In the genomic region with DNA sequence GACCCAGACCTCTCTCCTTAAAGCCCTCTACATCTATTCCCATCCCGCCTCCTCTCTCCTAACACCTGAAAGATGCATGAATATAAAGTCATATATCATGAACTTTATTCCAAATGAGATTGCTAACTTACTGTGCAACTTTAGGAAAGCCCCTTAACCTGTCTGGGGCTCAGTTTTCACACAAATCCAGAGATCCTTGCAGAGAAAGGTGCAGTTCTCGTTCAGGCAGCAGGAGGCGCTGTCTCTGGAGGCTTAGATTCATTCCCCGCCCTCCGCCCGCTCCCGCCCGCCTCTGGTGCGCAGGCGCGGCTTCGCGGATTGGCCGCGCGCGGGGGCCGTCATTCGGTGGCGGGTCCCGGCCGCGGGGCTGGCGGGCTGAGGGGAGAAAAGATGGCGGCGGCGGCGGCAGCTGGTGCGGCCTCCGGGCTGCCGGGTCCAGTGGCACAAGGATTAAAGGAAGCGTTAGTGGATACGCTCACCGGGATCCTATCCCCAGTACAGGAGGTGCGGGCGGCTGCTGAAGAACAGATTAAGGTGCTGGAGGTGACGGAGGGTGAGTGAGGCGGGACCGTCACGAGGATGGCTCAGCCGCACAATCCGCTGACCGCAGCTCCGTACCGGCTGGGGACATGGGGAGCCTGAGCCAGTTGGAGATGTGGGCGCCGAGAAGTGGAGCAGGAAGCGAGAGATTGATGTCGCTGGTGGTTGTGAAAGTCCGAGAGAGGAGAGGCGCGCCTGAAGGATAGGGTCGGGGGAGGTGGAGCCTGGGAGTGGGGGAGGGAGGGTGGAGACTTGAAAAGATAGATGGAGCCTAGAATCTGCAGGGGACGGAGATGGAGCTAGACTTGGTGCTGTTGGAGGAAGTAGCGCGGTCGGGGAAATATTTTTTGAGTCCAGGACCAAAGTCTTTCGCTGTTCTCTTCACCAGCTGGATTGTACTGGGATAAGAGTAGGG, we compare ENCODE assay signal across 8 cellular contexts. TPM values are rescaled to one million over a fixed set of nuclear protein-coding genes. Genes with fewer than 3 reads are reported as not detected.
DNase-seq lines count a peak whose midpoint lies in the region; TF ChIP-seq lines count a peak whose summit lies in the region.

A gene (plus strand): TSS at position 338 of the 955 bp plus-strand sequence. CDS start 53 bp downstream, at position 391.

- WGBS in stomach, 5 donors: 1 to 2% (median 1%) methylated on average over 41 to 58 of the region's 58 CpGs

- H2AFZ ChIP-seq in MM.1S (ENCODE audit: low read length): peak within 1 kb of the TSS; percentile 94

- no peak for TF ChIP-seq POLR2A in stomach (IDR thresholded peaks at IDR 0.05)

- H3K9ac ChIP-seq in MM.1S (ENCODE audit: low read length): peak within 1 kb of the TSS; percentile 98

- H3K4me1 Mint-ChIP-seq in neural crest cell: peaks cover 58% of the 10 kb centered on the region

- peak within 1 kb of the TSS; percentile 99 for H3K27ac Mint-ChIP-seq in neural crest cell (ENCODE audit: unreplicated experiment)

- peak within 1 kb of the TSS; percentile 84 for H3K27ac ChIP-seq in MM.1S (ENCODE audit: low read length)
- H3K27ac ChIP-seq in stomach: peak within 1 kb of the TSS; percentile 82 to 96 (median 93)

- intact Hi-C loops in stomach (cut with DNase I; ENCODE audit: low total_unique reads): no loop called here

- H3K36me3 ChIP-seq in HAP-1 (replicated peaks): no peaks in the 10 kb centered on the region
- no peaks in the 10 kb centered on the region for H3K36me3 ChIP-seq in MM.1S (replicated peaks; ENCODE audit: insufficient read depth, low read length)
- H3K36me3 ChIP-seq in stomach: no peaks in the 10 kb centered on the region

- H3F3A ChIP-seq in MM.1S (ENCODE audit: insufficient read depth, low read length): no peaks in the 10 kb centered on the region; the same call in 1 of the 2 replicates

- TF ChIP-seq EP300 in stomach (IDR thresholded peaks at IDR 0.05): no peak

- no peaks in the 10 kb centered on the region for H3K36me3 Mint-ChIP-seq in neural crest cell (ENCODE audit: low read depth)

- H3K4me1 ChIP-seq in HAP-1 (peaks cover 18% of the 10 kb centered on the region), MM.1S (ENCODE audit: low read length) (peaks cover 20% of the 10 kb centered on the region), stomach (peaks cover 7 to 58% (median 39%) of the 10 kb centered on the region in 4 donors)

- H4K20me1 ChIP-seq in MM.1S (ENCODE audit: insufficient read depth, low read length): peaks cover 25% of the 10 kb centered on the region; the same call in 1 of the 2 replicates

- H3K9me2 ChIP-seq in MM.1S (replicated peaks; ENCODE audit: insufficient read depth, low read length): no peaks in the 10 kb centered on the region

- no peaks in the 10 kb centered on the region for H3K9me3 ChIP-seq in HAP-1
- no peaks in the 10 kb centered on the region for H3K9me3 ChIP-seq in MM.1S (replicated peaks; ENCODE audit: insufficient read depth, low read length)
- no peaks in the 10 kb centered on the region for H3K9me3 ChIP-seq in stomach

- TF ChIP-seq CTCF in MM.1S (IDR thresholded peaks at IDR 0.05; ENCODE audit: low read length) (peak; percentile 97), foreskin fibroblast (IDR thresholded peaks at IDR 0.05; ENCODE audit: low read depth, low read length) (peak; percentile 79), neural crest cell (conservative IDR thresholded peaks at IDR 0.05) (peak; percentile 95), stomach (IDR thresholded peaks at IDR 0.05) (peak in 6 of 7 experiments; percentile 15 to 96 (median 92))

- no peaks in the 10 kb centered on the region for H3K9me3 Mint-ChIP-seq in neural crest cell

- in situ Hi-C loops in HAP-1 (cut with MboI; ENCODE audit: low sequenced_read_pairs): no loop called here

- no peaks in the 10 kb centered on the region for H3K27me3 Mint-ChIP-seq in neural crest cell (ENCODE audit: low read depth)

- peaks cover 59% of the 10 kb centered on the region for H3K79me2 ChIP-seq in MM.1S (ENCODE audit: low read length)

- H3K27me3 ChIP-seq in HAP-1 (ENCODE audit: low read depth) (no peaks in the 10 kb centered on the region), MM.1S (replicated peaks; ENCODE audit: insufficient read depth, low read length) (no peaks in the 10 kb centered on the region), stomach (no peaks in the 10 kb centered on the region)

- peak within 1 kb of the TSS; percentile 100 for H3K4me3 ChIP-seq in HAP-1
- H3K4me3 ChIP-seq in MM.1S (ENCODE audit: low read length): peak within 1 kb of the TSS; percentile 97
- H3K4me3 ChIP-seq in foreskin fibroblast (ENCODE audit: low read depth in 1 of 2, low read length in 2 of 2): peak within 1 kb of the TSS; percentile 72 to 75
- peak within 1 kb of the TSS; percentile 88 to 100 (median 94) for H3K4me3 ChIP-seq in stomach

- H3K4me2 ChIP-seq in MM.1S (ENCODE audit: low read depth, low read length): peak within 1 kb of the TSS; percentile 56

- DNase-seq in GF-D8 (lab: John Stamatoyannopoulos, UW): peak; percentile 58
- DNase-seq in HAP-1 (ENCODE audit: low spot score in 2 of 2): peak; percentile 83 to 97
- DNase-seq in MM.1S: peak; percentile 98
- DNase-seq in SIG-M5 treated with dmso at 0.1 percent for 504 hours (lab: John Stamatoyannopoulos, UW; ENCODE audit: unreplicated experiment): peak; percentile 93
- DNase-seq in activated gamma-delta T cell treated with Interleukin-2 at 50 U/mL for 16 hours: peak; percentile 94
- DNase-seq in foreskin fibroblast: peak; percentile 88 to 97
- DNase-seq in neural crest cell (ENCODE audit: low read depth, low spot score): peak; percentile 98
- peak; percentile 97 for DNase-seq in stomach

- peak within 1 kb of the TSS; percentile 98 for H3K4me3 Mint-ChIP-seq in neural crest cell

RNA-seq across cellular contexts. Expression of the gene that starts here (rescaled TPM):
- total RNA-seq in neural crest cell: 124 and 137 TPM in 2 replicates
- 10 to 100 TPM in 2 of 5 donors, 1 to 10 TPM in 3; 5.2 to 27.9 (median 9.9) TPM for total RNA-seq in stomach
- 10 to 100 TPM; 13.5 to 18.6 (median 14.4) TPM for polyA plus RNA-seq in stomach

Comparison
In these comparisons a context has a peak if more than half of its experiments do, and no peak if none do; other contexts are left out.
1. Peak in every context shown above with its lines: DNase-seq, H3K4me3 ChIP-seq and H3K27ac ChIP-seq.